In the genomic region with DNA sequence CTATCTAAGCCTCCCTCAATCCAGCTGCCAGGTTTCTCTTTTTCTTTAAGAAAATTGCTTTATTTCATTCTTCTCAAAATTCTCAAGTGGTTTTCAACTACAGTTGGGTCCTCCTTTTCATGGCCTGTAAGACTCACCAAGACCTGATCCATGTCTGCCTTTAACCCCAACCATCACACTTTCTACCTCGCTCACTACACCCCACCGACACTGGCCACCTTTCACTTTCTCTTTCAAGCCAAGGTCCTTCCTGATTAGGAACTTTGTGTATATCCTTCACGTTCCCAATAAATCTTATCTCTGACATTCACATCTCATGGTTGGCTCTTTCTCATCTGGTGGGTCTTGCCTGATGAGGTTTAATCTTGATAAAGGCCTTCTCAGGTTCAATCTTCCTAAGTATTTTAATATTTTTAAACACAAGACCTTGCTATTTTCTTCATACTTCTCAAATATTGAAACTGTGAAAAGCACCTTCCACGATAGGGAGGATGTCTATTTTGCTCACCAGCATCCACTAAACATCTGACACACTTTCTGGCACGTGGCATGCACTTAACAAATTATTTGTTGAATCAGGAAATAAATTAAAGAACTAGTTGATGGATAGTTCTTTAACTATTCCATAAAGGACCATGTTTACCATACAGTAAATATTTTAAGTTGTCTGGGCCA, we compare ENCODE assay signal across 10 cellular contexts.
DNase-seq lines count a peak whose midpoint lies in the region; ATAC-seq, FAIRE-seq and TF ChIP-seq lines count a peak whose summit lies in the region.
"Had no signal": no experiment of that assay in that cellular context is flagged by ENCODE, and none has a peak within 500 bp of the region (broad histone marks: within the 10 kb centered on the region; RNA-seq: fewer than 3 reads in every experiment).

No MANE protein-coding gene starts in this region.

- ATAC-seq in GM18868 (IDR thresholded peaks at IDR 0.05; ENCODE audit: unreplicated experiment) (peak; percentile 92), GM21576 (IDR thresholded peaks at IDR 0.05; ENCODE audit: unreplicated experiment) (peak; percentile 95), HG03439 (IDR thresholded peaks at IDR 0.05; ENCODE audit: unreplicated experiment) (peak; percentile 79), left lobe of liver (peak; percentile 83), pancreas (no peak)

- WGBS in pancreas, 2 donors: 61 to 69% methylated on average over 5 of the region's 5 CpGs

- no peaks in the 10 kb centered on the region for H3K36me3 ChIP-seq in pancreas

- FAIRE-seq in pancreas (lab: Jason Lieb, UNC): no peak

- H3K27ac ChIP-seq in pancreas: no peak overlapping the region

- H3K27me3 ChIP-seq in pancreas: no peaks in the 10 kb centered on the region

- intact Hi-C loops in pancreas (cut with DNase I): no loop called here

- H3K9me3 ChIP-seq in pancreas: no peaks in the 10 kb centered on the region

- H3K4me3 ChIP-seq in pancreas: no peak overlapping the region

- TF ChIP-seq CTCF in pancreas (IDR thresholded peaks at IDR 0.05): no peak

- DNase-seq in left lobe of liver (ENCODE audit: low spot score) (no peak), pancreas (no peak), cerebellum (ENCODE audit: low spot score) (no peak), GM03348 (ENCODE audit: low spot score) (no peak), OCI-M2 (lab: John Stamatoyannopoulos, UW; ENCODE audit: unreplicated experiment) (no peak)
- DNase-seq: anterior cingulate cortex, NCI-H1436 treated with DMSO at 0.1 percent for 48 hours had no signal

- no peaks in the 10 kb centered on the region for H3K4me1 ChIP-seq in pancreas

Comparison
In these comparisons a context has a peak if more than half of its experiments do, and no peak if none do; other contexts are left out.
1. ATAC-seq: peak in GM18868 (single experiment), GM21576 (single experiment), HG03439 (single experiment) and left lobe of liver (single experiment); none in pancreas (0 of 4).